In the genomic region with DNA sequence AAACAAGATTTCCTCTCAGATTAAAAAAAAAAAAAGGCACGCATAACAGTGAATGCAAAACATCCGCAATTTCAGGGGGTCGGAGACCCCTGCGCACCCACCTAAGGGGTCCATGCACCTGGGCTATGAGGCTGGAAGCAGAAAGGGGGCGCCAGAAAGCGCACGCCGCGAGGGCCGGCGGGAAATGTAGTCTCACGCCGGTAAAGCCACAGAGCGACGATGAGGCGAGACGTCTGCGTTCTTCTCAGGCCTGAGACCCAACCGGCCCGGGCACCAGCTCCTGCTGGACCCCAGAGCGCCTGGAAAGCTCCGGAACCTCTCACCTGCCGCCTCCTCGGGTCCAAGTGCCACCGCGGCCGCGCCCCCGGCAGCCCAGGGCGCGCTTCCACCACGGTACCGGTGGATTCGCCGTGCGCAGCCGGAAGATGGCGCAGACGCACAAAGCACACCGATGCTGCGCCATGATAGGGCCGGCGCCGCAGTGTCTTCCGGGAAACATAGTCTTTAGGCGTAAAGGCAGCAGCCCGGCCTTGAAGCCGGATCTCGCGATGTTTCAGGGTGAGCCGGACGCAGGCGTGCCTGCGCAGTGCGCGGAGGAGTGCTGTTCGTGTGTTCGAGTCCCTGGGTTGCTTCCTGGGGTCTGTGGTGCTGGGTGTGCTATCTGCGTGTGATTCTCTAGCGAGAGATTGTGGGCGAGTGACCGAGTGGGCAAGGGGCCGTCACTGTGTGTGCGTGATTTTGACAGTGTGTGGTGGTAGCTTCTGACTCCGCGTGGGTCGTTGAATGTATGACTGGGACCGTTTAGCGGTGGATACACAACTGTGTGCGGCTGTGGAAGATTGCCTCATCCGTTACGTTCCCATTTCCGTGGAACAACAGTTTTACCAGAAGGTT, we compare ENCODE assay signal across 1 cellular context.
TF ChIP-seq lines count a peak whose summit lies in the region.

A gene (minus strand): TSS at position 416 of the 894 bp plus-strand sequence. CDS start 1,782 bp downstream, outside the sequence.

TF ChIP-seq in K562, 482 proteins besides CTCF, POLR2A, EP300 and RAD21 (continued from another document and continues in another):
- TF ChIP-seq, protein P1, sequence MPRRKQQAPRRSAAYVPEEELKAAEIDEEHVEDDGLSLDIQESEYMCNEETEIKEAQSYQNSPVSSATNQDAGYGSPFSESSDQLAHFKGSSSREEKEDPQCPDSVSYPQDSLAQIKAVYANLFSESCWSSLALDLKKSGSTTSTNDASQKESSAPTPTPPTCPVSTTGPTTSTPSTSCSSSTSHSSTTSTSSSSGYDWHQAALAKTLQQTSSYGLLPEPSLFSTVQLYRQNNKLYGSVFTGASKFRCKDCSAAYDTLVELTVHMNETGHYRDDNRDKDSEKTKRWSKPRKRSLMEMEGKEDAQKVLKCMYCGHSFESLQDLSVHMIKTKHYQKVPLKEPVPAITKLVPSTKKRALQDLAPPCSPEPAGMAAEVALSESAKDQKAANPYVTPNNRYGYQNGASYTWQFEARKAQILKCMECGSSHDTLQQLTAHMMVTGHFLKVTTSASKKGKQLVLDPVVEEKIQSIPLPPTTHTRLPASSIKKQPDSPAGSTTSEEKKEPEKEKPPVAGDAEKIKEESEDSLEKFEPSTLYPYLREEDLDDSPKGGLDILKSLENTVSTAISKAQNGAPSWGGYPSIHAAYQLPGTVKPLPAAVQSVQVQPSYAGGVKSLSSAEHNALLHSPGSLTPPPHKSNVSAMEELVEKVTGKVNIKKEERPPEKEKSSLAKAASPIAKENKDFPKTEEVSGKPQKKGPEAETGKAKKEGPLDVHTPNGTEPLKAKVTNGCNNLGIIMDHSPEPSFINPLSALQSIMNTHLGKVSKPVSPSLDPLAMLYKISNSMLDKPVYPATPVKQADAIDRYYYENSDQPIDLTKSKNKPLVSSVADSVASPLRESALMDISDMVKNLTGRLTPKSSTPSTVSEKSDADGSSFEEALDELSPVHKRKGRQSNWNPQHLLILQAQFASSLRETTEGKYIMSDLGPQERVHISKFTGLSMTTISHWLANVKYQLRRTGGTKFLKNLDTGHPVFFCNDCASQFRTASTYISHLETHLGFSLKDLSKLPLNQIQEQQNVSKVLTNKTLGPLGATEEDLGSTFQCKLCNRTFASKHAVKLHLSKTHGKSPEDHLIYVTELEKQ (CRISPR knock-in tag; IDR thresholded peaks at IDR 0.05): no peak
- TF ChIP-seq MTA2 (IDR thresholded peaks at IDR 0.05; ENCODE audit: low read depth): peak; percentile 58
- no peak for TF ChIP-seq ZNF699 (CRISPR knock-in tag; IDR thresholded peaks at IDR 0.05; ENCODE audit: insufficient replicate concordance)
- TF ChIP-seq TSC22D4 (tag; IDR thresholded peaks at IDR 0.05): no peak
- TF ChIP-seq, protein P2, sequence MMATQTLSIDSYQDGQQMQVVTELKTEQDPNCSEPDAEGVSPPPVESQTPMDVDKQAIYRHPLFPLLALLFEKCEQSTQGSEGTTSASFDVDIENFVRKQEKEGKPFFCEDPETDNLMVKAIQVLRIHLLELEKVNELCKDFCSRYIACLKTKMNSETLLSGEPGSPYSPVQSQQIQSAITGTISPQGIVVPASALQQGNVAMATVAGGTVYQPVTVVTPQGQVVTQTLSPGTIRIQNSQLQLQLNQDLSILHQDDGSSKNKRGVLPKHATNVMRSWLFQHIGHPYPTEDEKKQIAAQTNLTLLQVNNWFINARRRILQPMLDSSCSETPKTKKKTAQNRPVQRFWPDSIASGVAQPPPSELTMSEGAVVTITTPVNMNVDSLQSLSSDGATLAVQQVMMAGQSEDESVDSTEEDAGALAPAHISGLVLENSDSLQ (IDR thresholded peaks at IDR 0.05): no peak
- TF ChIP-seq ETV5 (CRISPR knock-in tag; IDR thresholded peaks at IDR 0.05; ENCODE audit: low read depth): no peak; the same call in 1 of the 2 replicates
- peak; percentile 11; the same call in 1 of the 2 replicates for TF ChIP-seq JUN (IDR thresholded peaks at IDR 0.05; ENCODE audit: borderline replicate concordance, low read depth, low read length)
- no peak for TF ChIP-seq JUN (CRISPR knock-in tag; IDR thresholded peaks at IDR 0.05; ENCODE audit: borderline replicate concordance)
- TF ChIP-seq POLR2H (tag; IDR thresholded peaks at IDR 0.05; ENCODE audit: low read depth): no peak
- TF ChIP-seq, protein P3, sequence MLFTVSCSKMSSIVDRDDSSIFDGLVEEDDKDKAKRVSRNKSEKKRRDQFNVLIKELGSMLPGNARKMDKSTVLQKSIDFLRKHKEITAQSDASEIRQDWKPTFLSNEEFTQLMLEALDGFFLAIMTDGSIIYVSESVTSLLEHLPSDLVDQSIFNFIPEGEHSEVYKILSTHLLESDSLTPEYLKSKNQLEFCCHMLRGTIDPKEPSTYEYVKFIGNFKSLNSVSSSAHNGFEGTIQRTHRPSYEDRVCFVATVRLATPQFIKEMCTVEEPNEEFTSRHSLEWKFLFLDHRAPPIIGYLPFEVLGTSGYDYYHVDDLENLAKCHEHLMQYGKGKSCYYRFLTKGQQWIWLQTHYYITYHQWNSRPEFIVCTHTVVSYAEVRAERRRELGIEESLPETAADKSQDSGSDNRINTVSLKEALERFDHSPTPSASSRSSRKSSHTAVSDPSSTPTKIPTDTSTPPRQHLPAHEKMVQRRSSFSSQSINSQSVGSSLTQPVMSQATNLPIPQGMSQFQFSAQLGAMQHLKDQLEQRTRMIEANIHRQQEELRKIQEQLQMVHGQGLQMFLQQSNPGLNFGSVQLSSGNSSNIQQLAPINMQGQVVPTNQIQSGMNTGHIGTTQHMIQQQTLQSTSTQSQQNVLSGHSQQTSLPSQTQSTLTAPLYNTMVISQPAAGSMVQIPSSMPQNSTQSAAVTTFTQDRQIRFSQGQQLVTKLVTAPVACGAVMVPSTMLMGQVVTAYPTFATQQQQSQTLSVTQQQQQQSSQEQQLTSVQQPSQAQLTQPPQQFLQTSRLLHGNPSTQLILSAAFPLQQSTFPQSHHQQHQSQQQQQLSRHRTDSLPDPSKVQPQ (CRISPR knock-in tag; IDR thresholded peaks at IDR 0.05; ENCODE audit: borderline replicate concordance): no peak
- no peak for TF ChIP-seq ARID1B (IDR thresholded peaks at IDR 0.05)
- TF ChIP-seq, protein P4, sequence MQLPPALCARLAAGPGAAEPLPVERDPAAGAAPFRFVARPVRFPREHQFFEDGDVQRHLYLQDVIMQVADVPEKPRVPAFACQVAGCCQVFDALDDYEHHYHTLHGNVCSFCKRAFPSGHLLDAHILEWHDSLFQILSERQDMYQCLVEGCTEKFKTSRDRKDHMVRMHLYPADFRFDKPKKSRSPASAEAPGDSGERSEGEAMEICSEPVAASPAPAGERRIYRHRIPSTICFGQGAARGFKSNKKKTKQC (CRISPR knock-in tag; IDR thresholded peaks at IDR 0.05): no peak
- TF ChIP-seq, protein P5, sequence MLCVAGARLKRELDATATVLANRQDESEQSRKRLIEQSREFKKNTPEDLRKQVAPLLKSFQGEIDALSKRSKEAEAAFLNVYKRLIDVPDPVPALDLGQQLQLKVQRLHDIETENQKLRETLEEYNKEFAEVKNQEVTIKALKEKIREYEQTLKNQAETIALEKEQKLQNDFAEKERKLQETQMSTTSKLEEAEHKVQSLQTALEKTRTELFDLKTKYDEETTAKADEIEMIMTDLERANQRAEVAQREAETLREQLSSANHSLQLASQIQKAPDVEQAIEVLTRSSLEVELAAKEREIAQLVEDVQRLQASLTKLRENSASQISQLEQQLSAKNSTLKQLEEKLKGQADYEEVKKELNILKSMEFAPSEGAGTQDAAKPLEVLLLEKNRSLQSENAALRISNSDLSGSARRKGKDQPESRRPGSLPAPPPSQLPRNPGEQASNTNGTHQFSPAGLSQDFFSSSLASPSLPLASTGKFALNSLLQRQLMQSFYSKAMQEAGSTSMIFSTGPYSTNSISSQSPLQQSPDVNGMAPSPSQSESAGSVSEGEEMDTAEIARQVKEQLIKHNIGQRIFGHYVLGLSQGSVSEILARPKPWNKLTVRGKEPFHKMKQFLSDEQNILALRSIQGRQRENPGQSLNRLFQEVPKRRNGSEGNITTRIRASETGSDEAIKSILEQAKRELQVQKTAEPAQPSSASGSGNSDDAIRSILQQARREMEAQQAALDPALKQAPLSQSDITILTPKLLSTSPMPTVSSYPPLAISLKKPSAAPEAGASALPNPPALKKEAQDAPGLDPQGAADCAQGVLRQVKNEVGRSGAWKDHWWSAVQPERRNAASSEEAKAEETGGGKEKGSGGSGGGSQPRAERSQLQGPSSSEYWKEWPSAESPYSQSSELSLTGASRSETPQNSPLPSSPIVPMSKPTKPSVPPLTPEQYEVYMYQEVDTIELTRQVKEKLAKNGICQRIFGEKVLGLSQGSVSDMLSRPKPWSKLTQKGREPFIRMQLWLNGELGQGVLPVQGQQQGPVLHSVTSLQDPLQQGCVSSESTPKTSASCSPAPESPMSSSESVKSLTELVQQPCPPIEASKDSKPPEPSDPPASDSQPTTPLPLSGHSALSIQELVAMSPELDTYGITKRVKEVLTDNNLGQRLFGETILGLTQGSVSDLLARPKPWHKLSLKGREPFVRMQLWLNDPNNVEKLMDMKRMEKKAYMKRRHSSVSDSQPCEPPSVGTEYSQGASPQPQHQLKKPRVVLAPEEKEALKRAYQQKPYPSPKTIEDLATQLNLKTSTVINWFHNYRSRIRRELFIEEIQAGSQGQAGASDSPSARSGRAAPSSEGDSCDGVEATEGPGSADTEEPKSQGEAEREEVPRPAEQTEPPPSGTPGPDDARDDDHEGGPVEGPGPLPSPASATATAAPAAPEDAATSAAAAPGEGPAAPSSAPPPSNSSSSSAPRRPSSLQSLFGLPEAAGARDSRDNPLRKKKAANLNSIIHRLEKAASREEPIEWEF (CRISPR knock-in tag; IDR thresholded peaks at IDR 0.05): no peak
- no peak for TF ChIP-seq TCF7 (IDR thresholded peaks at IDR 0.05; ENCODE audit: borderline replicate concordance)
- TF ChIP-seq CBX8 (IDR thresholded peaks at IDR 0.05; ENCODE audit: borderline replicate concordance, extremely low read depth, low read depth, low read length, poor library complexity, severe bottlenecking): no peak
- no peak for TF ChIP-seq HMGN3 (IDR thresholded peaks at IDR 0.05; ENCODE audit: borderline replicate concordance, extremely low read depth, insufficient read length, low read depth, low read length)
- peak; percentile 66; the same call in 1 of the 2 replicates for TF ChIP-seq SUPT5H (IDR thresholded peaks at IDR 0.05)
- no peak for TF ChIP-seq PCBP2 (IDR thresholded peaks at IDR 0.05; ENCODE audit: low read depth, low read length, poor library complexity, severe bottlenecking)
- no peak for TF ChIP-seq ZNF79 (CRISPR knock-in tag; IDR thresholded peaks at IDR 0.05; ENCODE audit: low read depth)
- TF ChIP-seq, protein P6, sequence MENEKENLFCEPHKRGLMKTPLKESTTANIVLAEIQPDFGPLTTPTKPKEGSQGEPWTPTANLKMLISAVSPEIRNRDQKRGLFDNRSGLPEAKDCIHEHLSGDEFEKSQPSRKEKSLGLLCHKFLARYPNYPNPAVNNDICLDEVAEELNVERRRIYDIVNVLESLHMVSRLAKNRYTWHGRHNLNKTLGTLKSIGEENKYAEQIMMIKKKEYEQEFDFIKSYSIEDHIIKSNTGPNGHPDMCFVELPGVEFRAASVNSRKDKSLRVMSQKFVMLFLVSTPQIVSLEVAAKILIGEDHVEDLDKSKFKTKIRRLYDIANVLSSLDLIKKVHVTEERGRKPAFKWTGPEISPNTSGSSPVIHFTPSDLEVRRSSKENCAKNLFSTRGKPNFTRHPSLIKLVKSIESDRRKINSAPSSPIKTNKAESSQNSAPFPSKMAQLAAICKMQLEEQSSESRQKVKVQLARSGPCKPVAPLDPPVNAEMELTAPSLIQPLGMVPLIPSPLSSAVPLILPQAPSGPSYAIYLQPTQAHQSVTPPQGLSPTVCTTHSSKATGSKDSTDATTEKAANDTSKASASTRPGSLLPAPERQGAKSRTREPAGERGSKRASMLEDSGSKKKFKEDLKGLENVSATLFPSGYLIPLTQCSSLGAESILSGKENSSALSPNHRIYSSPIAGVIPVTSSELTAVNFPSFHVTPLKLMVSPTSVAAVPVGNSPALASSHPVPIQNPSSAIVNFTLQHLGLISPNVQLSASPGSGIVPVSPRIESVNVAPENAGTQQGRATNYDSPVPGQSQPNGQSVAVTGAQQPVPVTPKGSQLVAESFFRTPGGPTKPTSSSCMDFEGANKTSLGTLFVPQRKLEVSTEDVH (IDR thresholded peaks at IDR 0.05; ENCODE audit: low read depth, partially characterized antibody): no peak
- TF ChIP-seq, protein P7, sequence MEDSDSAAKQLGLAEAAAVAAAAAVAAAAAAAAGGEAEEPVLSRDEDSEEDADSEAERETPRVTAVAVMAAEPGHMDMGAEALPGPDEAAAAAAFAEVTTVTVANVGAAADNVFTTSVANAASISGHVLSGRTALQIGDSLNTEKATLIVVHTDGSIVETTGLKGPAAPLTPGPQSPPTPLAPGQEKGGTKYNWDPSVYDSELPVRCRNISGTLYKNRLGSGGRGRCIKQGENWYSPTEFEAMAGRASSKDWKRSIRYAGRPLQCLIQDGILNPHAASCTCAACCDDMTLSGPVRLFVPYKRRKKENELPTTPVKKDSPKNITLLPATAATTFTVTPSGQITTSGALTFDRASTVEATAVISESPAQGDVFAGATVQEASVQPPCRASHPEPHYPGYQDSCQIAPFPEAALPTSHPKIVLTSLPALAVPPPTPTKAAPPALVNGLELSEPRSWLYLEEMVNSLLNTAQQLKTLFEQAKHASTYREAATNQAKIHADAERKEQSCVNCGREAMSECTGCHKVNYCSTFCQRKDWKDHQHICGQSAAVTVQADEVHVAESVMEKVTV (CRISPR knock-in tag; IDR thresholded peaks at IDR 0.05): no peak
- TF ChIP-seq CHCHD3 (CRISPR knock-in tag; IDR thresholded peaks at IDR 0.05): no peak
- TF ChIP-seq, protein P8, sequence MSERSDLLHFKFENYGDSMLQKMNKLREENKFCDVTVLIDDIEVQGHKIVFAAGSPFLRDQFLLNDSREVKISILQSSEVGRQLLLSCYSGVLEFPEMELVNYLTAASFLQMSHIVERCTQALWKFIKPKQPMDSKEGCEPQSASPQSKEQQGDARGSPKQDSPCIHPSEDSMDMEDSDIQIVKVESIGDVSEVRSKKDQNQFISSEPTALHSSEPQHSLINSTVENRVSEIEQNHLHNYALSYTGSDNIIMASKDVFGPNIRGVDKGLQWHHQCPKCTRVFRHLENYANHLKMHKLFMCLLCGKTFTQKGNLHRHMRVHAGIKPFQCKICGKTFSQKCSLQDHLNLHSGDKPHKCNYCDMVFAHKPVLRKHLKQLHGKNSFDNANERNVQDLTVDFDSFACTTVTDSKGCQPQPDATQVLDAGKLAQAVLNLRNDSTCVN (CRISPR knock-in tag; IDR thresholded peaks at IDR 0.05): no peak
- TF ChIP-seq FOXP1 (CRISPR knock-in tag; IDR thresholded peaks at IDR 0.05): no peak
- no peak for TF ChIP-seq ZNF57 (CRISPR knock-in tag; IDR thresholded peaks at IDR 0.05)
- TF ChIP-seq, protein P9, sequence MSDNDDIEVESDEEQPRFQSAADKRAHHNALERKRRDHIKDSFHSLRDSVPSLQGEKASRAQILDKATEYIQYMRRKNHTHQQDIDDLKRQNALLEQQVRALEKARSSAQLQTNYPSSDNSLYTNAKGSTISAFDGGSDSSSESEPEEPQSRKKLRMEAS (CRISPR knock-in tag; IDR thresholded peaks at IDR 0.05): peak; percentile 37; the same call in 1 of the 2 replicates
- TF ChIP-seq HCFC1 (IDR thresholded peaks at IDR 0.05; ENCODE audit: low read depth, low read length): peak; percentile 87
- TF ChIP-seq, protein P10, sequence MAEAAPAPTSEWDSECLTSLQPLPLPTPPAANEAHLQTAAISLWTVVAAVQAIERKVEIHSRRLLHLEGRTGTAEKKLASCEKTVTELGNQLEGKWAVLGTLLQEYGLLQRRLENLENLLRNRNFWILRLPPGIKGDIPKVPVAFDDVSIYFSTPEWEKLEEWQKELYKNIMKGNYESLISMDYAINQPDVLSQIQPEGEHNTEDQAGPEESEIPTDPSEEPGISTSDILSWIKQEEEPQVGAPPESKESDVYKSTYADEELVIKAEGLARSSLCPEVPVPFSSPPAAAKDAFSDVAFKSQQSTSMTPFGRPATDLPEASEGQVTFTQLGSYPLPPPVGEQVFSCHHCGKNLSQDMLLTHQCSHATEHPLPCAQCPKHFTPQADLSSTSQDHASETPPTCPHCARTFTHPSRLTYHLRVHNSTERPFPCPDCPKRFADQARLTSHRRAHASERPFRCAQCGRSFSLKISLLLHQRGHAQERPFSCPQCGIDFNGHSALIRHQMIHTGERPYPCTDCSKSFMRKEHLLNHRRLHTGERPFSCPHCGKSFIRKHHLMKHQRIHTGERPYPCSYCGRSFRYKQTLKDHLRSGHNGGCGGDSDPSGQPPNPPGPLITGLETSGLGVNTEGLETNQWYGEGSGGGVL (CRISPR knock-in tag; IDR thresholded peaks at IDR 0.05): no peak
- TF ChIP-seq ZNF134 (CRISPR knock-in tag; conservative IDR thresholded peaks at IDR 0.05): 0 out of 2 replicates have a peak, but pooled peaks have one; percentile 5
